8 cellular contexts compared by ENCODE assay signal in genomic region chr1:207335695-207336363, GRCh38. TPM values are rescaled to one million over a fixed set of nuclear protein-coding genes. Genes with fewer than 3 reads are reported as not detected.
DNase-seq lines count a peak whose midpoint lies in the region; ATAC-seq and TF ChIP-seq lines count a peak whose summit lies in the region.

No MANE protein-coding gene starts in this region.

- H3K4me1 ChIP-seq in lung (ENCODE audit: control insufficient read depth in 2 of 2, insufficient read depth in 2 of 2, low read length in 2 of 2) = no peaks in the 10 kb centered on the region

- H3K9me3 ChIP-seq in lung (ENCODE audit: control insufficient read depth in 2 of 2, insufficient read depth in 1 of 2, low read length in 1 of 2) = no peaks in the 10 kb centered on the region

- H3K27ac ChIP-seq in lung (ENCODE audit: low read depth in 1 of 2, low read length in 1 of 2) = no peak overlapping the region

- 26 to 63% methylated on average over 6 of the region's 6 CpGs for WGBS in lung, 2 donors

- peak; percentile 70 for ATAC-seq in GM19035 (IDR thresholded peaks at IDR 0.05; ENCODE audit: unreplicated experiment)
- ATAC-seq in HG03108 (IDR thresholded peaks at IDR 0.05; ENCODE audit: unreplicated experiment) = peak; percentile 63
- ATAC-seq in lung (ENCODE audit: insufficient read depth, low FRiP score) = peak; percentile 59

- H3K27me3 ChIP-seq in lung (ENCODE audit: control insufficient read depth, insufficient read depth) = no peaks in the 10 kb centered on the region

- DNase-seq in CD1c-positive myeloid dendritic cell (ENCODE audit: extremely low spot score) (peak; percentile 89), lung (ENCODE audit: low spot score) (no peak), NCI-H1436 (lab: John Stamatoyannopoulos, UW) (no peak), NCI-H2107 treated with DMSO at 0.1 percent for 48 hours (lab: John Stamatoyannopoulos, UW; ENCODE audit: unreplicated experiment) (no peak), NCI-H2227 treated with DMSO at 0.1 percent for 48 hours (lab: John Stamatoyannopoulos, UW) (no peak)
- peak; percentile 11 for DNase-seq in activated CD4-positive, alpha-beta T cell treated with anti-CD3 and anti-CD28 coated beads, Interleukin-2, amount 50 U/mL, for 1 hour

- no peak overlapping the region for H3K4me3 ChIP-seq in lung

- peaks cover 9 to 24% of the 10 kb centered on the region in 2 donors for H3K36me3 ChIP-seq in lung (ENCODE audit: control insufficient read depth in 2 of 2, insufficient read depth in 2 of 2, low read length in 2 of 2)

- TF ChIP-seq CTCF in lung (IDR thresholded peaks at IDR 0.05; ENCODE audit: control extremely low read depth, extremely low read depth) = no peak

RNA-seq across cellular contexts. Expression of gene CD55, which starts 14.4 kb away (rescaled TPM):
- 100 to 1,000 TPM; 160 to 293 TPM for total RNA-seq in lung
- polyA plus RNA-seq in lung = 100 to 1,000 TPM; 243 to 267 TPM

Comparison
In these comparisons a context has a peak if more than half of its experiments do, and no peak if none do; other contexts are left out.
1. DNase-seq: peak in CD1c-positive myeloid dendritic cell (single experiment) and activated CD4-positive, alpha-beta T cell treated with anti-CD3 and anti-CD28 coated beads, Interleukin-2, amount 50 U/mL, for 1 hour (single experiment); none in lung (single experiment), NCI-H1436 (single experiment), NCI-H2107 treated with DMSO at 0.1 percent for 48 hours (single experiment) and NCI-H2227 treated with DMSO at 0.1 percent for 48 hours (single experiment).
2. Peak in every context shown above with its lines, with median percentiles within 50 percentile points of each other: ATAC-seq.